22 cellular contexts compared by ENCODE assay signal in genomic region chr16:6749714-6750113, GRCh38.
"Had no signal": no experiment of that assay in that cellular context is flagged by ENCODE, and none has a peak within 500 bp of the region (broad histone marks: within the 10 kb centered on the region; RNA-seq: fewer than 3 reads in every experiment).

No MANE protein-coding gene starts in this region.

- H3K27ac ChIP-seq: RWPE1 had no signal

- H3K9ac ChIP-seq: SK-N-SH had no signal

- DNase-seq: NCI-H1092; NCI-H1105 treated with DMSO at 0.1 percent for 48 hours; NCI-H1417 treated with DMSO at 0.1 percent for 48 hours; NCI-H1694 treated with DMSO at 0.1 percent for 48 hours; NCI-H1930; NCI-H2081; NCI-H2107; NCI-H2227 treated with DMSO at 0.1 percent for 48 hours; NCI-H446; NCI-H510A; NCI-H524 treated with DMSO at 0.1 percent for 48 hours; NCI-H69; NCI-H774; NK-92 treated with Interleukin-12 subunit alpha and Interleukin-12 subunit beta, amount 100 ng/mL, for 24 hours; PC-3; SHP77; SK-N-SH; T-helper 1 cell had no signal

- H3K4me3 ChIP-seq: K562 had no signal

- ATAC-seq: HepG2, K562, Panc1, PC-3 had no signal

- H3K4me2 ChIP-seq: SK-N-SH had no signal
